ENCODE assay signal across 1 cellular context in the genomic region with DNA sequence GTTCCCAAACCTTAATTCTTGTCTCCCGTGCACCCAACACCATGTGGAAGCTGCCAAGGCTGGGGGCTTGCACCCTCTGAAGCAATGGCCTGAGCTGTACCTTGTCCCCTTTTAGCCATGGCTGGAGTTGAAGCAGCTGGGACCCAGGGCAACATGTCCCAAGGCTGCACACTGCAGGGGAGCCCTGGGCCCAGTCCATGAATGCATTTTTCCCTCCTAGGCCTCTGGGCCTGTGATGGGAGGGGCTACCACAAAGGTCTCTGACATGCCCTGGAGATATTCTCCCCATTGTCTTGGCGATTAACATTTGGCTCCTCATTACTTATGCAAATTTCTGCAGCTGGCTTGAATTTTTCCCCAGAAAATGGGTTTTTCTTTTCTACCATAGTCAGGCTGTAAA. TPM values are rescaled to one million over a fixed set of nuclear protein-coding genes. Genes with fewer than 3 reads are reported as not detected.
"Had no signal": no experiment of that assay in that cellular context is flagged by ENCODE, and none has a peak within 500 bp of the region (broad histone marks: within the 10 kb centered on the region; RNA-seq: fewer than 3 reads in every experiment).

No MANE protein-coding gene starts in this region.

RNA-seq across cellular contexts. Expression of gene COL6A1, which starts 20.2 kb away (rescaled TPM):
- total RNA-seq: natural killer cell treated with Interleukin-12 subunit alpha and Interleukin-12 subunit beta and Interleukin-15 and Interleukin-18, amount 100 ng/mL, for 72 hours had no signal
